ENCODE assay signal across 8 cellular contexts in the genomic region with DNA sequence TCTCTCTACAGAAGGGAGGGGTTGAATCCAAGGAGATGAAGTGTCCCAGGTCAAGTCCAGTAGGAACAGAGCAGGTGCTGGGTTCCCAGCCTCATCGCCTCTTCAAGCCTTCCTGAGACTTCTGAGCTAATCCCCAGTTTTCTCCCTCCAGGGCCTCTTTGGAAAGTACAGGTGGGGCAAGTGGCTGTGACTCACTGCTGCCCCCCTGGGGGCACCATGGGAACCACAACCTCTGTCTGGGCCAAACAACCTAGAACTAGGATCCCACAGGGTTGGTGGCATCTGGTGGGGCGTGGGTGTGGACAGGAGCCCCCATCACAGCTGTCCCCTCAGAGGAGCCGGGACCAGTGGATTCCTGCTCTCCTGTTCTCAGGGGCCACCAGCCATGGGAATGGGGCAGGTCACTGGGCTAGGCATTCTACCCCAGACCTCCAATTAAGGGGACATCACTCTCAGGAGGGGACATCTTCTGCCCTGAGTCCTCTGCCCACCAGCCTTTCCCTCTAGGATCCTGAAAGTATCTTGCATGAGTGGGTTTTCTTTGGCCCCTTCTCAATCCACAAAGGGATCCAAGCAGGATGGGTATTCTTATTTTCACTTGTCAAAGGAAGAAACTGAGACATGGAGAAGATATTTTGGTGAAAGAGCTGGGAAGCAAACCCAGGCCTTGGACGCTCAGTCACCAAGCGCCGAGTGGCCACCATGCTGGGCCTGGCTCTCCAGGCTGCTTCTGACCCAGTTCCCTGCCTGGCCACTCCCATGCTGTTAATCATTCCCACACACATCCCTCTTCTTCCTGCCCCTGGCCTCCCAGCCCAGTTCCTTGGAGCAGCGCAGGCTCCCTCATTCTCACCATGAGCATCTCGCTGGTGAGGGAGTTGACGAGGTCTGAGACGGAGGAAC. TPM values are rescaled to one million over a fixed set of nuclear protein-coding genes. Genes with fewer than 3 reads are reported as not detected.
DNase-seq lines count a peak whose midpoint lies in the region; ATAC-seq and TF ChIP-seq lines count a peak whose summit lies in the region.

No MANE protein-coding gene starts in this region.

- ATAC-seq in GM21390 (IDR thresholded peaks at IDR 0.05; ENCODE audit: unreplicated experiment) (peak; percentile 48), GM18909 (IDR thresholded peaks at IDR 0.05; ENCODE audit: poor library complexity, unreplicated experiment) (no peak), GM18498 (IDR thresholded peaks at IDR 0.05; ENCODE audit: unreplicated experiment) (no peak)

- no peak overlapping the region for H3K4me3 ChIP-seq in fibroblast of villous mesenchyme (ENCODE audit: low read depth, low read length)

- DNase-seq in AML-193 (lab: John Stamatoyannopoulos, UW) (peak; percentile 3 to 22), NCI-H748 (lab: John Stamatoyannopoulos, UW; ENCODE audit: unreplicated experiment) (peak; percentile 70), fibroblast of villous mesenchyme (ENCODE audit: low read depth) (peak; percentile 14)
- DNase-seq in activated CD8-positive, alpha-beta memory T cell treated with anti-CD3 and anti-CD28 coated beads, Interleukin-2, amount 50 U/mL, for 48 hours: peak; percentile 67
- DNase-seq in stimulated activated CD4-positive, alpha-beta T cell treated with anti-CD3 and anti-CD28 coated beads, Interleukin-12 subunit alpha, Interleukin-12 subunit beta, amount 100 ng/mL, for 24 hours (ENCODE audit: low read depth in 2 of 2): peak; percentile 6 to 33

- peak; percentile 97 for TF ChIP-seq CTCF in fibroblast of villous mesenchyme (IDR thresholded peaks at IDR 0.05; ENCODE audit: insufficient read depth, low read depth, low read length)

RNA-seq across cellular contexts. Expression of a gene that starts 23.8 kb away (rescaled TPM):
- not detected in 2 replicates for total RNA-seq in fibroblast of villous mesenchyme

RNA-seq across cellular contexts. Expression of a gene that starts 48.5 kb away (rescaled TPM):
- total RNA-seq in fibroblast of villous mesenchyme: 0.43 and 2.6 TPM in 2 replicates

Comparison
In these comparisons a context has a peak if more than half of its experiments do, and no peak if none do; other contexts are left out.
1. DNase-seq: peak in every context shown above with its lines; median percentile 70 in NCI-H748; 67 in activated CD8-positive, alpha-beta memory T cell treated with anti-CD3 and anti-CD28 coated beads, Interleukin-2, amount 50 U/mL, for 48 hours; 20 in stimulated activated CD4-positive, alpha-beta T cell treated with anti-CD3 and anti-CD28 coated beads, Interleukin-12 subunit alpha, Interleukin-12 subunit beta, amount 100 ng/mL, for 24 hours; 14 in fibroblast of villous mesenchyme; 12 in AML-193.